Comparison of ENCODE assay signal across 10 cellular contexts in the genomic region with DNA sequence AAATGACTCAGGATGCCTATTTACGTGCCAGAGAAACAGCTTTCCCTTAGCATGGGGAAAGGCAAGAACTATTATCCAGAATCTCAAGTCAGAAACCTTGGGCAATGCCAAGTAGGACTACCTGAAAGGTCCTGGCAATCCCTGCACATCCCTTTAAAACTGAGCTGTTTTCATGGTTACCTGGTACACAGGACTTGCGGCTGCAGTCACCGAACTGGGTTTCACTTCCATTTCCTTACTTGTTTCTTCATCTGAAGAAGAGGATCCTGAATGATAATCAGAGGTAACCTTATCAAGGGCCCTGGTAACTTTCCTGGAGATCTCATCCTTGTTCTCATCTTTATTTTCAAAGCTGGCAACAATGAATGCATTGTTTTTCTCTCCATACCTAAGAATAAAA. TPM values are rescaled to one million over a fixed set of nuclear protein-coding genes. Genes with fewer than 3 reads are reported as not detected.
DNase-seq lines count a peak whose midpoint lies in the region; ATAC-seq and TF ChIP-seq lines count a peak whose summit lies in the region.
"Had no signal": no experiment of that assay in that cellular context is flagged by ENCODE, and none has a peak within 500 bp of the region (broad histone marks: within the 10 kb centered on the region; RNA-seq: fewer than 3 reads in every experiment).

No MANE protein-coding gene starts in this region.

- no peak overlapping the region for H3K27ac ChIP-seq in stomach
- H3K27ac ChIP-seq in body of pancreas = no peak overlapping the region
- H3K27ac ChIP-seq: C4-2B had no signal

- H3K4me1 ChIP-seq in stomach (no peaks in the 10 kb centered on the region), body of pancreas (no peaks in the 10 kb centered on the region)

- ATAC-seq in GM19324 (IDR thresholded peaks at IDR 0.05; ENCODE audit: low FRiP score, unreplicated experiment) (peak; percentile 72), HG02610 (IDR thresholded peaks at IDR 0.05; ENCODE audit: unreplicated experiment) (peak; percentile 62), HG03439 (IDR thresholded peaks at IDR 0.05; ENCODE audit: unreplicated experiment) (peak; percentile 75), body of pancreas (no peak)

- WGBS in stomach, 5 donors = 79 to 96% (median 89%) methylated on average over 3 of the region's 3 CpGs
- 84 to 91% methylated on average over 3 of the region's 3 CpGs for WGBS in body of pancreas, 2 donors

- peak; percentile 21 for DNase-seq in GM13976 (ENCODE audit: low spot score)
- DNase-seq in effector CD8-positive, alpha-beta T cell (lab: John Stamatoyannopoulos, UW) = no peak
- DNase-seq in stomach = no peak
- no peak for DNase-seq in HFFc6
- DNase-seq in body of pancreas = no peak
- DNase-seq: NCI-H1694 treated with DMSO at 0.1 percent for 48 hours had no signal

- peaks cover 9% of the 10 kb centered on the region for H3K4me1 Mint-ChIP-seq in HFFc6 (ENCODE audit: low read depth)

- H3K9me3 ChIP-seq in stomach (no peaks in the 10 kb centered on the region), body of pancreas (no peaks in the 10 kb centered on the region)

- no peak overlapping the region for H3K27ac Mint-ChIP-seq in HFFc6

- H3K36me3 Mint-ChIP-seq in HFFc6 (ENCODE audit: low read depth) = peaks cover 34% of the 10 kb centered on the region

- intact Hi-C loops in stomach (cut with DNase I; ENCODE audit: low total_unique reads) = no loop called here
- intact Hi-C loops in body of pancreas (cut with DNase I) = no loop called here

- no peak overlapping the region for H3K4me3 ChIP-seq in stomach
- H3K4me3 ChIP-seq in body of pancreas = no peak overlapping the region

- no peaks in the 10 kb centered on the region for H3K27me3 Mint-ChIP-seq in HFFc6 (ENCODE audit: insufficient read depth)

- H3K27me3 ChIP-seq in stomach = no peaks in the 10 kb centered on the region
- no peaks in the 10 kb centered on the region for H3K27me3 ChIP-seq in body of pancreas

- H3K9me3 Mint-ChIP-seq in HFFc6 = no peaks in the 10 kb centered on the region

- H3K36me3 ChIP-seq in stomach (peaks cover 27 to 96% (median 83%) of the 10 kb centered on the region in 4 donors), body of pancreas (replicated peaks in 1 of 2; ENCODE audit: insufficient read depth in 1 of 2, low read depth in 2 of 2) (peaks cover 0 to 7% of the 10 kb centered on the region in 2 donors)

- no peak for TF ChIP-seq EP300 in stomach (IDR thresholded peaks at IDR 0.05)

- TF ChIP-seq POLR2A in stomach (IDR thresholded peaks at IDR 0.05) (no peak), body of pancreas (IDR thresholded peaks at IDR 0.05) (no peak)

- TF ChIP-seq CTCF in GM13976 (IDR thresholded peaks at IDR 0.05; ENCODE audit: borderline replicate concordance, control extremely low read depth, extremely low read depth, insufficient read depth, missing control alignments) (no peak), stomach (IDR thresholded peaks at IDR 0.05) (no peak), HFFc6 (IDR thresholded peaks at IDR 0.05) (no peak), body of pancreas (IDR thresholded peaks at IDR 0.05) (no peak)

- in situ Hi-C loops in GM13976 (cut with MboI; ENCODE audit: low sequenced_read_pairs, unreplicated experiment) = no loop called here

- H3K4me3 Mint-ChIP-seq in HFFc6 = no peak overlapping the region

RNA-seq across cellular contexts. Expression of gene BTG3, which starts 14.3 kb away (rescaled TPM):
- total RNA-seq in stomach (100 to 1,000 TPM in 1 of 5 donors, 10 to 100 TPM in 4; 15.2 to 110 (median 37.8) TPM), body of pancreas (10 to 100 TPM; 16.6 to 55.4 TPM)
- 10 to 100 TPM; 23.5 to 28.7 (median 26.6) TPM for polyA plus RNA-seq in stomach
- total RNA-seq in HFFc6 (2021; fragmentation: NEBNext Ultra II Directional; extraction: Animal tissue kit (Norgen Biotek cat#: 25700)) = 10 to 100 TPM; 22.3 to 37.4 (median 35.1) TPM
